In the genomic region with DNA sequence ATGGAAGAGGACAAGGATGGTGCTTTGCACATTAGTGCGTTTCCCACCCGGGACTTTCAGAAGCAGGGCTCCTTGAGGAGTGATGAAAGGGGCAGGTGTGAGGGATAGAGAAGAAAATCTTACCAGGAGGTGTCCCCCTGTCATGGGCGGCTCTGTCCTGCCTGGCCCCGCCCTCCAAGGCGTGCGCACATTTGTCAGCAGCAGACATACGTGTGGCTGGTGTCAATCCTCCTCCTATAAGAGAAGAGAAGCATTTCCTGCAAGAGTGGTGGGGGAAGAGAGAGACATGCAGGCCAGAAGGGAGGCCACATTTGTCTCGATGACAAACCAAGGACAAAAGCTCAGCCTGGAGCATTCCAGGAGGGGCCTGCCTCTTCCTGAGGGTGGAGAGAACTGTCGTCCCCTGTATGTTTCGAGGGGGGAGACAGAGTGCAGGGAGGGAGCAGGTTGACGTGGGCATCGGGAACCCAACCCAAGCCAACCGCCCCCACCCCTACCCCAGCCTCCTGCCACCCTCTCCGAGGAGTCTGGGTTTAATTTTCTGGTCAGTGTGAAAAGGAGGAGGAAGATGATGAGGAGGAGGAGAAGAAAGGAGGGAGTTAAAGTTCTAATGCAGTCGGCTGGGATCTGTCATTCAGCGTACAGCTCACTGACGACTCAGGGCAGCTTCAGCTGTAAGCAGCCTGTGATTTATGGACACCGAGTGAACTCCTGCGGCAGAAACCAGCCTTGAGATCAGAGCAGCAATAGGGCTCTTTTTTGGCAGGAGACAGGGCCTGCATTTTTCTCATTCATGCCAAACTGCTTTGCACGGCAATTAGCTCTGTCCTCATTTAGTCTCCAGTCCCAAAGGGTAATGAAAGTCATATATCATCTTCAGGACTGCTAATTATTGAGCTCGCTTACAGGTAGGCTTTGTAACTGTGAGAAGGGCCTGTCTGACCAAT, we compare ENCODE assay signal across 9 cellular contexts. TPM values are rescaled to one million over a fixed set of nuclear protein-coding genes. Genes with fewer than 3 reads are reported as not detected.
DNase-seq lines count a peak whose midpoint lies in the region; ATAC-seq and TF ChIP-seq lines count a peak whose summit lies in the region.
"Had no signal": no experiment of that assay in that cellular context is flagged by ENCODE, and none has a peak within 500 bp of the region (broad histone marks: within the 10 kb centered on the region; RNA-seq: fewer than 3 reads in every experiment).

No MANE protein-coding gene starts in this region.

- WGBS in SK-N-SH (ENCODE audit: low lambda C conversion rate) = 49% methylated on average over 21 of the region's 21 CpGs

- no peaks in the 10 kb centered on the region for H3K36me3 Mint-ChIP-seq in activated CD4-positive, alpha-beta memory T cell treated with anti-CD3 and anti-CD28 coated beads for 36 hours

- H2AFZ ChIP-seq in SK-N-SH (ENCODE audit: low read depth) = no peak overlapping the region
- no peak overlapping the region for H2AFZ ChIP-seq in MM.1S (ENCODE audit: low read length)

- H3K4me3 Mint-ChIP-seq in activated CD4-positive, alpha-beta memory T cell treated with anti-CD3 and anti-CD28 coated beads for 36 hours = no peak overlapping the region

- H3K9me2 ChIP-seq in SK-N-SH (no peaks in the 10 kb centered on the region), MM.1S (replicated peaks; ENCODE audit: insufficient read depth, low read length) (no peaks in the 10 kb centered on the region)

- DNase-seq in SK-N-SH (no peak), left lobe of liver (ENCODE audit: low spot score) (peak; percentile 38), upper lobe of right lung (no peak), NCI-H345 treated with DMSO at 0.1 percent for 48 hours (lab: John Stamatoyannopoulos, UW; ENCODE audit: unreplicated experiment) (no peak), MM.1S (no peak)
- DNase-seq in activated CD4-positive, alpha-beta memory T cell treated with anti-CD3 and anti-CD28 coated beads for 36 hours = no peak
- DNase-seq: activated CD4-positive, CD25-positive, alpha-beta regulatory T cell treated with anti-CD3 and anti-CD28 coated beads, Interleukin-2, amount 50 U/mL, for 72 hours had no signal

- H3K4me3 ChIP-seq in SK-N-SH (ENCODE audit: low read depth in 2 of 2, low read length in 1 of 2) (no peak overlapping the region), duodenal mucosa (ENCODE audit: low read depth in 1 of 2, low read length in 2 of 2) (peak overlapping the region; percentile 14 to 37), upper lobe of right lung (no peak overlapping the region), MM.1S (ENCODE audit: low read length) (no peak overlapping the region)

- no peak overlapping the region for H3K27ac Mint-ChIP-seq in activated CD4-positive, alpha-beta memory T cell treated with anti-CD3 and anti-CD28 coated beads for 36 hours

- TF ChIP-seq CTCF in SK-N-SH (IDR thresholded peaks at IDR 0.05) (no peak), upper lobe of right lung (IDR thresholded peaks at IDR 0.05) (no peak), MM.1S (IDR thresholded peaks at IDR 0.05; ENCODE audit: low read length) (no peak)

- no peaks in the 10 kb centered on the region for H3K79me2 ChIP-seq in SK-N-SH (ENCODE audit: insufficient read depth)
- H3K79me2 ChIP-seq in MM.1S (ENCODE audit: low read length) = no peaks in the 10 kb centered on the region

- H3K9ac ChIP-seq in SK-N-SH = no peak overlapping the region
- no peak overlapping the region for H3K9ac ChIP-seq in duodenal mucosa (ENCODE audit: low read depth in 1 of 2, low read length in 2 of 2)
- H3K9ac ChIP-seq in MM.1S (ENCODE audit: low read length) = no peak overlapping the region

- peaks cover 23% of the 10 kb centered on the region for H3K27me3 Mint-ChIP-seq in activated CD4-positive, alpha-beta memory T cell treated with anti-CD3 and anti-CD28 coated beads for 36 hours

- no peak overlapping the region for H3K27ac ChIP-seq in SK-N-SH (ENCODE audit: low read depth in 2 of 2, low read length in 1 of 2)
- H3K27ac ChIP-seq in duodenal mucosa (ENCODE audit: low read depth, low read length) = no peak overlapping the region
- H3K27ac ChIP-seq in upper lobe of right lung = peak overlapping the region; percentile 47
- no peak overlapping the region for H3K27ac ChIP-seq in MM.1S (ENCODE audit: low read length)

- H4K20me1 ChIP-seq in SK-N-SH (ENCODE audit: insufficient read depth) (no peaks in the 10 kb centered on the region), MM.1S (ENCODE audit: insufficient read depth, low read length) (no peaks in the 10 kb centered on the region)

- H3K4me1 ChIP-seq in SK-N-SH (ENCODE audit: control insufficient read depth in 1 of 2, insufficient read depth in 2 of 2, low read depth in 1 of 2, low read length in 1 of 2) = no peaks in the 10 kb centered on the region; a peak in 1 of 4 replicates
- peaks cover 9 to 18% of the 10 kb centered on the region in 2 donors for H3K4me1 ChIP-seq in duodenal mucosa (ENCODE audit: control insufficient read depth in 1 of 2, insufficient read depth in 2 of 2, low read length in 2 of 2)
- peaks cover 13% of the 10 kb centered on the region for H3K4me1 ChIP-seq in upper lobe of right lung
- no peaks in the 10 kb centered on the region for H3K4me1 ChIP-seq in MM.1S (ENCODE audit: low read length)

- intact Hi-C loops in upper lobe of right lung (cut with DNase I) = no loop called here
- intact Hi-C loops in activated CD4-positive, alpha-beta memory T cell treated with anti-CD3 and anti-CD28 coated beads for 36 hours (cut with micrococcal nuclease) = no loop called here

- H3K4me1 Mint-ChIP-seq in activated CD4-positive, alpha-beta memory T cell treated with anti-CD3 and anti-CD28 coated beads for 36 hours (ENCODE audit: low read depth) = no peaks in the 10 kb centered on the region

- no peak for TF ChIP-seq RAD21 in SK-N-SH (IDR thresholded peaks at IDR 0.05; ENCODE audit: low read length)

- TF ChIP-seq EP300 in SK-N-SH (IDR thresholded peaks at IDR 0.05; ENCODE audit: borderline replicate concordance in 1 of 2, low read depth in 1 of 2, low read length in 1 of 2) = no peak

- H3K36me3 ChIP-seq in SK-N-SH (replicated peaks in 1 of 2; ENCODE audit: control insufficient read depth in 1 of 2, insufficient read depth in 2 of 2, low read length in 1 of 2) (no peaks in the 10 kb centered on the region), duodenal mucosa (ENCODE audit: control insufficient read depth in 1 of 2, insufficient read depth in 2 of 2, low read length in 2 of 2) (no peaks in the 10 kb centered on the region), upper lobe of right lung (no peaks in the 10 kb centered on the region), MM.1S (replicated peaks; ENCODE audit: insufficient read depth, low read length) (no peaks in the 10 kb centered on the region)

- H3K4me2 ChIP-seq in SK-N-SH (no peak overlapping the region), MM.1S (ENCODE audit: low read depth, low read length) (no peak overlapping the region)

- CTCF ChIA-PET in SK-N-SH (lab: Yijun Ruan, JAX) = interaction anchor here (1.0 to 2.6 kb wide), 2 partner anchors 11 to 73 kb away, joined by 3 to 10 read pairs; partner anchors contain the start of gene VDAC2
- CTCF ChIA-PET in activated CD4-positive, alpha-beta memory T cell treated with anti-CD3 and anti-CD28 coated beads for 36 hours (lab: Charles Lee) = no interaction called here

- peak; percentile 64 for ATAC-seq in SK-N-SH treated with all-trans-retinoic acid at 6 μM for 48 hours
- peak; percentile 14 for ATAC-seq in left lobe of liver
- peak; percentile 37 for ATAC-seq in upper lobe of right lung

- POLR2A ChIA-PET in SK-N-SH (lab: Yijun Ruan, JAX) = no interaction called here
- POLR2A ChIA-PET in activated CD4-positive, alpha-beta memory T cell treated with anti-CD3 and anti-CD28 coated beads for 36 hours (lab: Charles Lee) = no interaction called here

- H3K27me3 ChIP-seq in SK-N-SH (ENCODE audit: insufficient read depth) (peaks cover 11% of the 10 kb centered on the region; the same call in 1 of the 2 replicates), duodenal mucosa (ENCODE audit: control insufficient read depth in 1 of 2, insufficient read depth in 2 of 2, low read length in 2 of 2) (no peaks in the 10 kb centered on the region), upper lobe of right lung (no peaks in the 10 kb centered on the region), MM.1S (replicated peaks; ENCODE audit: insufficient read depth, low read length) (no peaks in the 10 kb centered on the region)

- H3K9me3 Mint-ChIP-seq in activated CD4-positive, alpha-beta memory T cell treated with anti-CD3 and anti-CD28 coated beads for 36 hours = no peaks in the 10 kb centered on the region

- H3F3A ChIP-seq in SK-N-SH (replicated peaks; ENCODE audit: insufficient read depth) (no peaks in the 10 kb centered on the region), MM.1S (ENCODE audit: insufficient read depth, low read length) (no peaks in the 10 kb centered on the region)

- H3K9me3 ChIP-seq in SK-N-SH (no peaks in the 10 kb centered on the region), duodenal mucosa (ENCODE audit: control insufficient read depth in 1 of 2, low read length in 2 of 2) (peaks cover 0 to 2% of the 10 kb centered on the region in 2 donors), upper lobe of right lung (no peaks in the 10 kb centered on the region), MM.1S (replicated peaks; ENCODE audit: insufficient read depth, low read length) (no peaks in the 10 kb centered on the region)

TF ChIP-seq in SK-N-SH treated with all-trans-retinoic acid at 6 μM for 48 hours, 23 proteins besides CTCF, POLR2A, EP300 and RAD21:
- 0 out of 2 replicates have a peak, but pooled peaks have one; percentile 13 for TF ChIP-seq ISL1 (CRISPR knock-in tag; IDR thresholded peaks at IDR 0.05)
- no peak for TF ChIP-seq RARB (CRISPR knock-in tag; IDR thresholded peaks at IDR 0.05)
- TF ChIP-seq BACH2 (CRISPR knock-in tag; IDR thresholded peaks at IDR 0.05; ENCODE audit: borderline replicate concordance) = no peak

TF ChIP-seq in SK-N-SH, 30 proteins besides CTCF, POLR2A, EP300 and RAD21 (continues in another document):
- no peak for TF ChIP-seq JUND (IDR thresholded peaks at IDR 0.05)
- TF ChIP-seq NFIC (IDR thresholded peaks at IDR 0.05; ENCODE audit: borderline replicate concordance) = no peak
- TF ChIP-seq, protein P1, sequence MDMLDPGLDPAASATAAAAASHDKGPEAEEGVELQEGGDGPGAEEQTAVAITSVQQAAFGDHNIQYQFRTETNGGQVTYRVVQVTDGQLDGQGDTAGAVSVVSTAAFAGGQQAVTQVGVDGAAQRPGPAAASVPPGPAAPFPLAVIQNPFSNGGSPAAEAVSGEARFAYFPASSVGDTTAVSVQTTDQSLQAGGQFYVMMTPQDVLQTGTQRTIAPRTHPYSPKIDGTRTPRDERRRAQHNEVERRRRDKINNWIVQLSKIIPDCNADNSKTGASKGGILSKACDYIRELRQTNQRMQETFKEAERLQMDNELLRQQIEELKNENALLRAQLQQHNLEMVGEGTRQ (IDR thresholded peaks at IDR 0.05; ENCODE audit: borderline replicate concordance, low read depth, low read length) = no peak
- no peak for TF ChIP-seq RXRA (IDR thresholded peaks at IDR 0.05; ENCODE audit: borderline replicate concordance, low read depth)

RNA-seq across cellular contexts. Expression of gene COMTD1, which starts 47.7 kb away (rescaled TPM):
- polyA plus RNA-seq in SK-N-SH (2012; rRNA removed) = 7.6 and 8.0 TPM in 2 replicates
- polyA plus RNA-seq in SK-N-SH (2012; cell fraction: cytosol; rRNA removed) = 2.3 and 5.3 TPM in 2 replicates
- polyA plus RNA-seq in SK-N-SH (2012; cell fraction: nucleus; rRNA removed) = 29.6 and 54.1 TPM in 2 replicates
- 26.9 TPM for total RNA-seq in left lobe of liver
- 21.8 TPM for total RNA-seq in upper lobe of right lung
- 10 to 100 TPM; 40.0 to 41.3 TPM for total RNA-seq in activated CD4-positive, alpha-beta memory T cell treated with anti-CD3 and anti-CD28 coated beads for 36 hours

Comparison
In these comparisons a context has a peak if more than half of its experiments do, and no peak if none do; other contexts are left out.
1. ATAC-seq: peak in every context shown above with its lines; median percentile 64 in SK-N-SH treated with all-trans-retinoic acid at 6 μM for 48 hours; 37 in upper lobe of right lung; 14 in left lobe of liver.
2. H3K4me3 ChIP-seq: peak in duodenal mucosa (2 of 2); none in SK-N-SH (0 of 2), upper lobe of right lung (single experiment) and MM.1S (single experiment).